1 cellular context compared by ENCODE assay signal in the genomic region with DNA sequence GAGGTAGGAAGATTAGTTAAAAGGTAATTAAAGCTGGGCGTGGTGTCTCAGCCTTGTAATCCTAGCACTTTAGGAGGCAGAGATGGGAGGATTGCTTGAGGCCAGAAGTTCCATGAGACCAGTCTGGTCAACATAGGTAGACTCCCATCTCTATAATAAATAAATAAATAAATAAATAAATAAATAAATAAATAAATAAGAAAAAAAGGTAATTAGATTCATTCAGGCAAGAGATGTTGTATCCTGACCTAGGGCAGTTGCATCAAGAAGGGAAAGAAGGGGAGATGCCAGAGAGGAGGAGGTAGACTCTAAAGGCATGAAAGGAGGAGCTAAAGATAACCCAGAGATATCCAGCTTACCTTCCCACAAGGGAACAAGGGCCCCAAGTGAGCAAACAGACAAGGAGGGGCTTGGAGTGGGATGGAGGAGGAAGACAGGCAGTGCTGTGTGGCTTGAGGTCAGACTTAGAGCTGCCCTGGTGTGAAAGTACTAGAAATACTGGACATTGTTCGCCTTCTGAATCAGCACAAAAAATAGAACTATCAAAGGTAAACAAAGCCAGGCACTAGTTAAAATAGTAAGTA.
TF ChIP-seq lines count a peak whose summit lies in the region.

No MANE protein-coding gene starts in this region.

TF ChIP-seq in HEK293, 187 proteins besides CTCF, POLR2A, EP300 and RAD21 (continued from another document and continues in another):
- TF ChIP-seq, protein P1, sequence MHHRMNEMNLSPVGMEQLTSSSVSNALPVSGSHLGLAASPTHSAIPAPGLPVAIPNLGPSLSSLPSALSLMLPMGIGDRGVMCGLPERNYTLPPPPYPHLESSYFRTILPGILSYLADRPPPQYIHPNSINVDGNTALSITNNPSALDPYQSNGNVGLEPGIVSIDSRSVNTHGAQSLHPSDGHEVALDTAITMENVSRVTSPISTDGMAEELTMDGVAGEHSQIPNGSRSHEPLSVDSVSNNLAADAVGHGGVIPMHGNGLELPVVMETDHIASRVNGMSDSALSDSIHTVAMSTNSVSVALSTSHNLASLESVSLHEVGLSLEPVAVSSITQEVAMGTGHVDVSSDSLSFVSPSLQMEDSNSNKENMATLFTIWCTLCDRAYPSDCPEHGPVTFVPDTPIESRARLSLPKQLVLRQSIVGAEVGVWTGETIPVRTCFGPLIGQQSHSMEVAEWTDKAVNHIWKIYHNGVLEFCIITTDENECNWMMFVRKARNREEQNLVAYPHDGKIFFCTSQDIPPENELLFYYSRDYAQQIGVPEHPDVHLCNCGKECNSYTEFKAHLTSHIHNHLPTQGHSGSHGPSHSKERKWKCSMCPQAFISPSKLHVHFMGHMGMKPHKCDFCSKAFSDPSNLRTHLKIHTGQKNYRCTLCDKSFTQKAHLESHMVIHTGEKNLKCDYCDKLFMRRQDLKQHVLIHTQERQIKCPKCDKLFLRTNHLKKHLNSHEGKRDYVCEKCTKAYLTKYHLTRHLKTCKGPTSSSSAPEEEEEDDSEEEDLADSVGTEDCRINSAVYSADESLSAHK (tag by site-specific recombination; IDR thresholded peaks at IDR 0.05), result no peak
- TF ChIP-seq ZNF114 (tag by site-specific recombination; IDR thresholded peaks at IDR 0.05), result no peak
- TF ChIP-seq, protein P2, sequence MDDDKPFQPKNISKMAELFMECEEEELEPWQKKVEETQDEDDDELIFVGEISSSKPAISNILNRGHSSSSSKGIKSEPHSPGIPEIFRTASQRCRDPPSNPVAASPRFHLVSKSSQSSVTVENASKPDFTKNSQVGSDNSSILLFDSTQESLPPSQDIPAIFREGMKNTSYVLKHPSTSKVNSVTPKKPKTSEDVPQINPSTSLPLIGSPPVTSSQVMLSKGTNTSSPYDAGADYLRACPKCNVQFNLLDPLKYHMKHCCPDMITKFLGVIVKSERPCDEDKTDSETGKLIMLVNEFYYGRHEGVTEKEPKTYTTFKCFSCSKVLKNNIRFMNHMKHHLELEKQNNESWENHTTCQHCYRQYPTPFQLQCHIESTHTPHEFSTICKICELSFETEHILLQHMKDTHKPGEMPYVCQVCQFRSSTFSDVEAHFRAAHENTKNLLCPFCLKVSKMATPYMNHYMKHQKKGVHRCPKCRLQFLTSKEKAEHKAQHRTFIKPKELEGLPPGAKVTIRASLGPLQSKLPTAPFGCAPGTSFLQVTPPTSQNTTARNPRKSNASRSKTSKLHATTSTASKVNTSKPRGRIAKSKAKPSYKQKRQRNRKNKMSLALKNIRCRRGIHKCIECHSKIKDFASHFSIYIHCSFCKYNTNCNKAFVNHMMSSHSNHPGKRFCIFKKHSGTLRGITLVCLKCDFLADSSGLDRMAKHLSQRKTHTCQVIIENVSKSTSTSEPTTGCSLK (tag by site-specific recombination; IDR thresholded peaks at IDR 0.05), result no peak
- TF ChIP-seq, protein P3, sequence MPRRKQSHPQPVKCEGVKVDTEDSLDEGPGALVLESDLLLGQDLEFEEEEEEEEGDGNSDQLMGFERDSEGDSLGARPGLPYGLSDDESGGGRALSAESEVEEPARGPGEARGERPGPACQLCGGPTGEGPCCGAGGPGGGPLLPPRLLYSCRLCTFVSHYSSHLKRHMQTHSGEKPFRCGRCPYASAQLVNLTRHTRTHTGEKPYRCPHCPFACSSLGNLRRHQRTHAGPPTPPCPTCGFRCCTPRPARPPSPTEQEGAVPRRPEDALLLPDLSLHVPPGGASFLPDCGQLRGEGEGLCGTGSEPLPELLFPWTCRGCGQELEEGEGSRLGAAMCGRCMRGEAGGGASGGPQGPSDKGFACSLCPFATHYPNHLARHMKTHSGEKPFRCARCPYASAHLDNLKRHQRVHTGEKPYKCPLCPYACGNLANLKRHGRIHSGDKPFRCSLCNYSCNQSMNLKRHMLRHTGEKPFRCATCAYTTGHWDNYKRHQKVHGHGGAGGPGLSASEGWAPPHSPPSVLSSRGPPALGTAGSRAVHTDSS (tag by site-specific recombination; IDR thresholded peaks at IDR 0.05), result no peak
- TF ChIP-seq, protein P4, sequence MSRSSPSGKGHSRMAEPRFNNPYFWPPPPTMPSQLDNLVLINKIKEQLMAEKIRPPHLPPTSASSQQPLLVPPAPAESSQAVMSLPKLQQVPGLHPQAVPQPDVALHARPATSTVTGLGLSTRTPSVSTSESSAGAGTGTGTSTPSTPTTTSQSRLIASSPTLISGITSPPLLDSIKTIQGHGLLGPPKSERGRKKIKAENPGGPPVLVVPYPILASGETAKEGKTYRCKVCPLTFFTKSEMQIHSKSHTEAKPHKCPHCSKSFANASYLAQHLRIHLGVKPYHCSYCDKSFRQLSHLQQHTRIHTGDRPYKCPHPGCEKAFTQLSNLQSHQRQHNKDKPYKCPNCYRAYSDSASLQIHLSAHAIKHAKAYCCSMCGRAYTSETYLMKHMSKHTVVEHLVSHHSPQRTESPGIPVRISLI (tag by site-specific recombination; IDR thresholded peaks at IDR 0.05), result no peak
- no peak for TF ChIP-seq ZNF785 (tag by site-specific recombination; IDR thresholded peaks at IDR 0.05)
- TF ChIP-seq, protein P5, sequence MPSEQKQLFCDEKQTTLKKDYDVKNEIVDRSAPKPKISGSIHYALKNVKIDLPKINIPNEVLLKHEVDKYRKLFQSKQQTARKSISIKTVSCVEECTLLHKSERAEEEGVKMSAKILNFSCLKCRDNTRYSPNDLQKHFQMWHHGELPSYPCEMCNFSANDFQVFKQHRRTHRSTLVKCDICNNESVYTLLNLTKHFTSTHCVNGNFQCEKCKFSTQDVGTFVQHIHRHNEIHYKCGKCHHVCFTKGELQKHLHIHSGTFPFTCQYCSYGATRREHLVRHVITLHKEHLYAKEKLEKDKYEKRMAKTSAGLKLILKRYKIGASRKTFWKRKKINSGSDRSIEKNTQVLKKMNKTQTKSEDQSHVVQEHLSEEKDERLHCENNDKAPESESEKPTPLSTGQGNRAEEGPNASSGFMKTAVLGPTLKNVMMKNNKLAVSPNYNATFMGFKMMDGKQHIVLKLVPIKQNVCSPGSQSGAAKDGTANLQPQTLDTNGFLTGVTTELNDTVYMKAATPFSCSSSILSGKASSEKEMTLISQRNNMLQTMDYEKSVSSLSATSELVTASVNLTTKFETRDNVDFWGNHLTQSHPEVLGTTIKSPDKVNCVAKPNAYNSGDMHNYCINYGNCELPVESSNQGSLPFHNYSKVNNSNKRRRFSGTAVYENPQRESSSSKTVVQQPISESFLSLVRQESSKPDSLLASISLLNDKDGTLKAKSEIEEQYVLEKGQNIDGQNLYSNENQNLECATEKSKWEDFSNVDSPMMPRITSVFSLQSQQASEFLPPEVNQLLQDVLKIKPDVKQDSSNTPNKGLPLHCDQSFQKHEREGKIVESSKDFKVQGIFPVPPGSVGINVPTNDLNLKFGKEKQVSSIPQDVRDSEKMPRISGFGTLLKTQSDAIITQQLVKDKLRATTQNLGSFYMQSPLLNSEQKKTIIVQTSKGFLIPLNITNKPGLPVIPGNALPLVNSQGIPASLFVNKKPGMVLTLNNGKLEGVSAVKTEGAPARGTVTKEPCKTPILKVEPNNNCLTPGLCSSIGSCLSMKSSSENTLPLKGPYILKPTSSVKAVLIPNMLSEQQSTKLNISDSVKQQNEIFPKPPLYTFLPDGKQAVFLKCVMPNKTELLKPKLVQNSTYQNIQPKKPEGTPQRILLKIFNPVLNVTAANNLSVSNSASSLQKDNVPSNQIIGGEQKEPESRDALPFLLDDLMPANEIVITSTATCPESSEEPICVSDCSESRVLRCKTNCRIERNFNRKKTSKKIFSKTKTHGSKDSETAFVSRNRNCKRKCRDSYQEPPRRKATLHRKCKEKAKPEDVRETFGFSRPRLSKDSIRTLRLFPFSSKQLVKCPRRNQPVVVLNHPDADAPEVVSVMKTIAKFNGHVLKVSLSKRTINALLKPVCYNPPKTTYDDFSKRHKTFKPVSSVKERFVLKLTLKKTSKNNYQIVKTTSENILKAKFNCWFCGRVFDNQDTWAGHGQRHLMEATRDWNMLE (tag by site-specific recombination; conservative IDR thresholded peaks at IDR 0.05; ENCODE audit: low read depth), result peak; percentile 96
- no peak for TF ChIP-seq ZNF473 (tag by site-specific recombination; IDR thresholded peaks at IDR 0.05)
- TF ChIP-seq ZFHX2 (tag by site-specific recombination; conservative IDR thresholded peaks at IDR 0.05), result no peak
- no peak for TF ChIP-seq ZNF248 (tag by site-specific recombination; IDR thresholded peaks at IDR 0.05)
- TF ChIP-seq, protein P6, sequence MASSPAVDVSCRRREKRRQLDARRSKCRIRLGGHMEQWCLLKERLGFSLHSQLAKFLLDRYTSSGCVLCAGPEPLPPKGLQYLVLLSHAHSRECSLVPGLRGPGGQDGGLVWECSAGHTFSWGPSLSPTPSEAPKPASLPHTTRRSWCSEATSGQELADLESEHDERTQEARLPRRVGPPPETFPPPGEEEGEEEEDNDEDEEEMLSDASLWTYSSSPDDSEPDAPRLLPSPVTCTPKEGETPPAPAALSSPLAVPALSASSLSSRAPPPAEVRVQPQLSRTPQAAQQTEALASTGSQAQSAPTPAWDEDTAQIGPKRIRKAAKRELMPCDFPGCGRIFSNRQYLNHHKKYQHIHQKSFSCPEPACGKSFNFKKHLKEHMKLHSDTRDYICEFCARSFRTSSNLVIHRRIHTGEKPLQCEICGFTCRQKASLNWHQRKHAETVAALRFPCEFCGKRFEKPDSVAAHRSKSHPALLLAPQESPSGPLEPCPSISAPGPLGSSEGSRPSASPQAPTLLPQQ (tag by site-specific recombination; IDR thresholded peaks at IDR 0.05), result no peak
- TF ChIP-seq ZNF416 (tag by site-specific recombination; IDR thresholded peaks at IDR 0.05), result no peak
- 0 out of 2 replicates have a peak, but pooled peaks have one; percentile 73 for TF ChIP-seq ZNF530 (tag by site-specific recombination; IDR thresholded peaks at IDR 0.05; ENCODE audit: low read depth)
- no peak for TF ChIP-seq ZNF350 (tag by site-specific recombination; IDR thresholded peaks at IDR 0.05)
- TF ChIP-seq ZNF747 (tag by site-specific recombination; IDR thresholded peaks at IDR 0.05), result no peak
- no peak for TF ChIP-seq OVOL3 (tag by site-specific recombination; IDR thresholded peaks at IDR 0.05)
- TF ChIP-seq KLF1 (tag by site-specific recombination; IDR thresholded peaks at IDR 0.05), result peak; percentile 31; the same call in 1 of the 2 replicates
- TF ChIP-seq ZNF660 (tag by site-specific recombination; IDR thresholded peaks at IDR 0.05), result no peak
- TF ChIP-seq ZBTB21 (tag by site-specific recombination; IDR thresholded peaks at IDR 0.05), result no peak
- no peak for TF ChIP-seq ZSCAN23 (tag by site-specific recombination; IDR thresholded peaks at IDR 0.05)
- TF ChIP-seq, protein P7, sequence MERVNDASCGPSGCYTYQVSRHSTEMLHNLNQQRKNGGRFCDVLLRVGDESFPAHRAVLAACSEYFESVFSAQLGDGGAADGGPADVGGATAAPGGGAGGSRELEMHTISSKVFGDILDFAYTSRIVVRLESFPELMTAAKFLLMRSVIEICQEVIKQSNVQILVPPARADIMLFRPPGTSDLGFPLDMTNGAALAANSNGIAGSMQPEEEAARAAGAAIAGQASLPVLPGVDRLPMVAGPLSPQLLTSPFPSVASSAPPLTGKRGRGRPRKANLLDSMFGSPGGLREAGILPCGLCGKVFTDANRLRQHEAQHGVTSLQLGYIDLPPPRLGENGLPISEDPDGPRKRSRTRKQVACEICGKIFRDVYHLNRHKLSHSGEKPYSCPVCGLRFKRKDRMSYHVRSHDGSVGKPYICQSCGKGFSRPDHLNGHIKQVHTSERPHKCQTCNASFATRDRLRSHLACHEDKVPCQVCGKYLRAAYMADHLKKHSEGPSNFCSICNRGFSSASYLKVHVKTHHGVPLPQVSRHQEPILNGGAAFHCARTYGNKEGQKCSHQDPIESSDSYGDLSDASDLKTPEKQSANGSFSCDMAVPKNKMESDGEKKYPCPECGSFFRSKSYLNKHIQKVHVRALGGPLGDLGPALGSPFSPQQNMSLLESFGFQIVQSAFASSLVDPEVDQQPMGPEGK (tag by site-specific recombination; IDR thresholded peaks at IDR 0.05), result no peak
- TF ChIP-seq, protein P8, sequence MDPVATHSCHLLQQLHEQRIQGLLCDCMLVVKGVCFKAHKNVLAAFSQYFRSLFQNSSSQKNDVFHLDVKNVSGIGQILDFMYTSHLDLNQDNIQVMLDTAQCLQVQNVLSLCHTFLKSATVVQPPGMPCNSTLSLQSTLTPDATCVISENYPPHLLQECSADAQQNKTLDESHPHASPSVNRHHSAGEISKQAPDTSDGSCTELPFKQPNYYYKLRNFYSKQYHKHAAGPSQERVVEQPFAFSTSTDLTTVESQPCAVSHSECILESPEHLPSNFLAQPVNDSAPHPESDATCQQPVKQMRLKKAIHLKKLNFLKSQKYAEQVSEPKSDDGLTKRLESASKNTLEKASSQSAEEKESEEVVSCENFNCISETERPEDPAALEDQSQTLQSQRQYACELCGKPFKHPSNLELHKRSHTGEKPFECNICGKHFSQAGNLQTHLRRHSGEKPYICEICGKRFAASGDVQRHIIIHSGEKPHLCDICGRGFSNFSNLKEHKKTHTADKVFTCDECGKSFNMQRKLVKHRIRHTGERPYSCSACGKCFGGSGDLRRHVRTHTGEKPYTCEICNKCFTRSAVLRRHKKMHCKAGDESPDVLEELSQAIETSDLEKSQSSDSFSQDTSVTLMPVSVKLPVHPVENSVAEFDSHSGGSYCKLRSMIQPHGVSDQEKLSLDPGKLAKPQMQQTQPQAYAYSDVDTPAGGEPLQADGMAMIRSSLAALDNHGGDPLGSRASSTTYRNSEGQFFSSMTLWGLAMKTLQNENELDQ (tag by site-specific recombination; IDR thresholded peaks at IDR 0.05; ENCODE audit: low read depth), result no peak
- TF ChIP-seq, protein P9, sequence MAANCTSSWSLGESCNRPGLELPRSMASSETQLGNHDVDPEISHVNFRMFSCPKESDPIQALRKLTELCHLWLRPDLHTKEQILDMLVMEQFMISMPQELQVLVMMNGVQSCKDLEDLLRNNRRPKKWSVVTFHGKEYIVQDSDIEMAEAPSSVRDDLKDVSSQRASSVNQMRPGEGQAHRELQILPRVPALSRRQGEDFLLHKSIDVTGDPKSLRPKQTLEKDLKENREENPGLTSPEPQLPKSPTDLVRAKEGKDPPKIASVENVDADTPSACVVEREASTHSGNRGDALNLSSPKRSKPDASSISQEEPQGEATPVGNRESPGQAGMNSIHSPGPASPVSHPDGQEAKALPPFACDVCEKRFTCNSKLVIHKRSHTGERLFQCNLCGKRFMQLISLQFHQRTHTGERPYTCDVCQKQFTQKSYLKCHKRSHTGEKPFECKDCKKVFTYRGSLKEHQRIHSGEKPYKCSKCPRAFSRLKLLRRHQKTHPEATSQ (tag by site-specific recombination; IDR thresholded peaks at IDR 0.05), result no peak
- TF ChIP-seq, protein P10, sequence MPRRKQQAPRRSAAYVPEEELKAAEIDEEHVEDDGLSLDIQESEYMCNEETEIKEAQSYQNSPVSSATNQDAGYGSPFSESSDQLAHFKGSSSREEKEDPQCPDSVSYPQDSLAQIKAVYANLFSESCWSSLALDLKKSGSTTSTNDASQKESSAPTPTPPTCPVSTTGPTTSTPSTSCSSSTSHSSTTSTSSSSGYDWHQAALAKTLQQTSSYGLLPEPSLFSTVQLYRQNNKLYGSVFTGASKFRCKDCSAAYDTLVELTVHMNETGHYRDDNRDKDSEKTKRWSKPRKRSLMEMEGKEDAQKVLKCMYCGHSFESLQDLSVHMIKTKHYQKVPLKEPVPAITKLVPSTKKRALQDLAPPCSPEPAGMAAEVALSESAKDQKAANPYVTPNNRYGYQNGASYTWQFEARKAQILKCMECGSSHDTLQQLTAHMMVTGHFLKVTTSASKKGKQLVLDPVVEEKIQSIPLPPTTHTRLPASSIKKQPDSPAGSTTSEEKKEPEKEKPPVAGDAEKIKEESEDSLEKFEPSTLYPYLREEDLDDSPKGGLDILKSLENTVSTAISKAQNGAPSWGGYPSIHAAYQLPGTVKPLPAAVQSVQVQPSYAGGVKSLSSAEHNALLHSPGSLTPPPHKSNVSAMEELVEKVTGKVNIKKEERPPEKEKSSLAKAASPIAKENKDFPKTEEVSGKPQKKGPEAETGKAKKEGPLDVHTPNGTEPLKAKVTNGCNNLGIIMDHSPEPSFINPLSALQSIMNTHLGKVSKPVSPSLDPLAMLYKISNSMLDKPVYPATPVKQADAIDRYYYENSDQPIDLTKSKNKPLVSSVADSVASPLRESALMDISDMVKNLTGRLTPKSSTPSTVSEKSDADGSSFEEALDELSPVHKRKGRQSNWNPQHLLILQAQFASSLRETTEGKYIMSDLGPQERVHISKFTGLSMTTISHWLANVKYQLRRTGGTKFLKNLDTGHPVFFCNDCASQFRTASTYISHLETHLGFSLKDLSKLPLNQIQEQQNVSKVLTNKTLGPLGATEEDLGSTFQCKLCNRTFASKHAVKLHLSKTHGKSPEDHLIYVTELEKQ (tag by site-specific recombination; IDR thresholded peaks at IDR 0.05; ENCODE audit: borderline replicate concordance), result no peak
